ENCODE assay signal across 24 cellular contexts in the genomic region with DNA sequence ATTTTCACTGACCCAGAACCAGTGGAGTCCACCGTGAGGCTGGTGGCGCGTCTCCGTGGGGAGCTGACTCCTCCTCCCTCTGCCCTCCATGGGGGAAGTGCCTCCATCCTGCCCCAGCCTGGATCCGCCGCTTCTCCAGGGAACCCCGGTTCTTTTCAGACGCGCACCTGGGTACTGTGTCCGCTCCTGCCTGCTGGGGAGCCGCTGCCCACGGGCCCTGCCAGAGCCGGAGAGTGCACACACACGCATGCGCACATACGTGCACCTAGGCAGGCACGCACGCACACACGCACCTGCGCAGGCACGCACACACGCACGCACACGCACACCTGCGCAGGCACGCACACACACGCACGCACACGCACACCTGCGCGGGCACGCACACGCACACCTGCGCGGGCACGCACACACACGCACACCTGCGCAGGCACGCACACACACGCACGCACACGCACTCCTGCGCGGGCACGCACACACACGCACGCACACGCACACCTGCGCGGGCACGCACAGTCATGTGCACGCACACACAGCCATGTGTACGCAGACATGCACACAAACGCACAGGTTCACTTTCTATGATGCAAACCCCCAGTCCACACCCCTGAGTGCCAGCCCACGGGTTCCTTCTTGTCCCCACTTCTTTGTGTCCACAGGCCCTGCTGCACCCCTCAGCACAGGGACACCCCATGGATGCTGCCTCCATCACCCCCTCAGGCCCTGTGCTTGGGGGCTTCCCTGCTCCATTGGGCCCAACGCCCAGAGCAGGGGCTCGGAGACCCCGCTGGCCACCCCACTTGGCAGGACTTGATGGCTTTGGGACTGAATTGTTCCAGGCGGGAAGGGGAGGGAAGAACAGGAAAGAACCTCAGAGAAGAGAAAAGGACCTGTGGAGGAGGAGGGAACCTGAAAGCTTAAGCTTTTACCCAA. TPM values are rescaled to one million over a fixed set of nuclear protein-coding genes. Genes with fewer than 3 reads are reported as not detected.
DNase-seq lines count a peak whose midpoint lies in the region; ATAC-seq and TF ChIP-seq lines count a peak whose summit lies in the region.
"Had no signal": no experiment of that assay in that cellular context is flagged by ENCODE, and none has a peak within 500 bp of the region (broad histone marks: within the 10 kb centered on the region; RNA-seq: fewer than 3 reads in every experiment).

No MANE protein-coding gene starts in this region.

- H3K27me3 ChIP-seq in trophoblast cell (ENCODE audit: insufficient read depth, low read length): no peaks in the 10 kb centered on the region
- H3K27me3 ChIP-seq: BLaER1, Peyer's patch, upper lobe of left lung had no signal

- H3K9ac ChIP-seq in trophoblast cell (ENCODE audit: low read length): no peak overlapping the region
- H3K9ac ChIP-seq: BLaER1 had no signal

- H3K4me3 ChIP-seq in HEK293 (ENCODE audit: low read depth, low read length): no peak overlapping the region
- peak overlapping the region; percentile 51 for H3K4me3 ChIP-seq in trophoblast cell (ENCODE audit: low read depth, low read length)
- H3K4me3 ChIP-seq: BLaER1, Peyer's patch, upper lobe of left lung had no signal

- H3K27me3 Mint-ChIP-seq in WTC11 (ENCODE audit: low read depth): no peaks in the 10 kb centered on the region
- H3K27me3 Mint-ChIP-seq: activated B cell treated with CpG ODN at 0.5 μM for 24 hours; activated naive CD8-positive, alpha-beta T cell treated with anti-CD3 and anti-CD28 coated beads, Interleukin-2, amount 10 ng/mL, durations not matched to agents 7 days and 5 days had no signal

- no peaks in the 10 kb centered on the region for H3K36me3 Mint-ChIP-seq in WTC11
- H3K36me3 Mint-ChIP-seq: activated naive CD8-positive, alpha-beta T cell treated with anti-CD3 and anti-CD28 coated beads, Interleukin-2, amount 10 ng/mL, durations not matched to agents 7 days and 5 days; stimulated activated effector memory CD8-positive, alpha-beta T cell treated with anti-CD3 and anti-CD28 coated beads, Interleukin-12 subunit alpha, Interleukin-12 subunit beta, amount 100 ng/mL, for 72 hours had no signal

- H3K4me3 Mint-ChIP-seq in WTC11: no peak overlapping the region
- H3K4me3 Mint-ChIP-seq: activated B cell treated with CpG ODN at 0.5 μM for 24 hours; activated naive CD8-positive, alpha-beta T cell treated with anti-CD3 and anti-CD28 coated beads, Interleukin-2, amount 10 ng/mL, durations not matched to agents 7 days and 5 days; neural crest cell; stimulated activated effector memory CD8-positive, alpha-beta T cell treated with anti-CD3 and anti-CD28 coated beads, Interleukin-12 subunit alpha, Interleukin-12 subunit beta, amount 100 ng/mL, for 72 hours had no signal

- H4K8ac ChIP-seq in trophoblast cell (ENCODE audit: low read depth, low read length): no peak overlapping the region

- H3K4ac ChIP-seq in trophoblast cell (ENCODE audit: low read depth, low read length): no peak overlapping the region

- H3K79me2 ChIP-seq in trophoblast cell (ENCODE audit: control insufficient read depth, insufficient read depth, low read length, poor library complexity): no peaks in the 10 kb centered on the region

- POLR2A ChIA-PET in HEK293 (lab: Yijun Ruan, JAX): no interaction called here
- POLR2A ChIA-PET in WTC11 (lab: Charles Lee): no interaction called here

- H3K79me1 ChIP-seq in trophoblast cell (ENCODE audit: low read length): no peaks in the 10 kb centered on the region

- H3K9me3 ChIP-seq in HEK293 (ENCODE audit: control insufficient read depth, insufficient read depth, low read depth, low read length) (no peaks in the 10 kb centered on the region), trophoblast cell (ENCODE audit: insufficient read depth, low read depth, low read length) (peaks cover 5% of the 10 kb centered on the region)
- H3K9me3 ChIP-seq: BLaER1, Peyer's patch, upper lobe of left lung had no signal

- no peak overlapping the region for H2BK5ac ChIP-seq in trophoblast cell (ENCODE audit: low read depth, low read length, poor library complexity)

- no peak overlapping the region for H3K18ac ChIP-seq in trophoblast cell (ENCODE audit: low read length)

- H4K12ac ChIP-seq in trophoblast cell (ENCODE audit: low read depth, low read length): no peak overlapping the region

- no peaks in the 10 kb centered on the region for H3K36me3 ChIP-seq in HEK293 (ENCODE audit: control insufficient read depth in 2 of 2, insufficient read depth in 1 of 2, low read length in 2 of 2)
- H3K36me3 ChIP-seq in trophoblast cell (ENCODE audit: control insufficient read depth in 1 of 2, insufficient read depth in 2 of 2, low read length in 2 of 2): no peaks in the 10 kb centered on the region
- H3K36me3 ChIP-seq: BLaER1, Peyer's patch, upper lobe of left lung had no signal

- H3K4me2 ChIP-seq in trophoblast cell (ENCODE audit: low read length): no peak overlapping the region
- H3K4me2 ChIP-seq: BLaER1 had no signal

- no peak overlapping the region; the same call in 1 of the 2 replicates for H3K27ac Mint-ChIP-seq in WTC11
- H3K27ac Mint-ChIP-seq: activated B cell treated with CpG ODN at 0.5 μM for 24 hours; activated naive CD8-positive, alpha-beta T cell treated with anti-CD3 and anti-CD28 coated beads, Interleukin-2, amount 10 ng/mL, durations not matched to agents 7 days and 5 days; progenitor cell of endocrine pancreas; stimulated activated effector memory CD8-positive, alpha-beta T cell treated with anti-CD3 and anti-CD28 coated beads, Interleukin-12 subunit alpha, Interleukin-12 subunit beta, amount 100 ng/mL, for 72 hours had no signal

- CTCF ChIA-PET in HEK293 (lab: Yijun Ruan, JAX): no interaction called here
- CTCF ChIA-PET in WTC11 (lab: Charles Lee): interaction anchor here (1.1 to 1.3 kb wide), 2 partner anchors 33 to 153 kb away, joined by 6 to 8 read pairs; a partner anchor contains a TSS

- H3K4me1 ChIP-seq in HEK293 (ENCODE audit: control insufficient read depth, insufficient read depth, low read length) (no peaks in the 10 kb centered on the region), trophoblast cell (ENCODE audit: control insufficient read depth in 1 of 2, insufficient read depth in 2 of 2, low read length in 2 of 2) (no peaks in the 10 kb centered on the region)
- H3K4me1 ChIP-seq: Peyer's patch, upper lobe of left lung had no signal

- H2BK12ac ChIP-seq in trophoblast cell (ENCODE audit: low read length): no peak overlapping the region

- WGBS in trophoblast cell (ENCODE audit: extremely low coverage, insufficient coverage, insufficient read length): no CpG with 5 or more reads among the region's 59 CpGs

- DNase-seq in WTC11 (ENCODE audit: low spot score) (no peak), left ventricle myocardium superior (peak; percentile 26), trophoblast cell (peak in 1 of 2 donors; percentile 4), SHP77 (lab: John Stamatoyannopoulos, UW) (no peak)
- DNase-seq: activated B cell treated with CpG ODN at 0.5 μM for 24 hours; activated gamma-delta T cell treated with Interleukin-2 at 50 U/mL for 16 hours; activated naive CD8-positive, alpha-beta T cell treated with anti-CD3 and anti-CD28 coated beads, Interleukin-2, amount 10 ng/mL, durations not matched to agents 7 days and 5 days; activated T-cell treated with anti-CD3 and anti-CD28 coated beads, Interleukin-2, amount 50 U/mL, for 48 hours; central memory CD4-positive, alpha-beta T cell; IMR-90; islet precursor cell; NCI-H1417 treated with DMSO at 0.1 percent for 48 hours; NCI-H2029 treated with DMSO at 0.1 percent for 48 hours; NCI-H526 treated with DMSO at 0.1 percent for 48 hours; Peyer's patch had no signal

- no peak overlapping the region for H2BK120ac ChIP-seq in trophoblast cell (ENCODE audit: insufficient read depth, low read length, poor library complexity)

- TF ChIP-seq CTCF in HEK293 (tag by site-specific recombination; IDR thresholded peaks at IDR 0.05) (no peak), WTC11 (IDR thresholded peaks at IDR 0.05) (no peak)

- intact Hi-C loops in left ventricle myocardium superior (cut with micrococcal nuclease): no loop called here

- H3K27ac ChIP-seq in HEK293 (ENCODE audit: extremely low read depth, low read depth, low read length) (no peak overlapping the region), trophoblast cell (ENCODE audit: low read depth, low read length) (no peak overlapping the region)
- H3K27ac ChIP-seq: BLaER1, Peyer's patch, upper lobe of left lung had no signal

- ATAC-seq in WTC11 (no peak), left ventricle myocardium superior (no peak), GM21723 (IDR thresholded peaks at IDR 0.05; ENCODE audit: unreplicated experiment) (no peak), HG02642 (IDR thresholded peaks at IDR 0.05; ENCODE audit: poor library complexity, unreplicated experiment) (no peak), GM19455 (IDR thresholded peaks at IDR 0.05; ENCODE audit: unreplicated experiment) (no peak)
- ATAC-seq: stimulated activated effector memory CD8-positive, alpha-beta T cell treated with anti-CD3 and anti-CD28 coated beads, Interleukin-12 subunit alpha, Interleukin-12 subunit beta, amount 100 ng/mL, for 72 hours had no signal

- H2AFZ ChIP-seq in trophoblast cell (ENCODE audit: insufficient read depth, low read length, poor library complexity): no peak overlapping the region

- no peak overlapping the region for H4K91ac ChIP-seq in trophoblast cell (ENCODE audit: low read depth, low read length)

- H3K9me3 Mint-ChIP-seq in WTC11: no peaks in the 10 kb centered on the region
- H3K9me3 Mint-ChIP-seq: activated B cell treated with CpG ODN at 0.5 μM for 24 hours; activated naive CD8-positive, alpha-beta T cell treated with anti-CD3 and anti-CD28 coated beads, Interleukin-2, amount 10 ng/mL, durations not matched to agents 7 days and 5 days; neural crest cell; stimulated activated effector memory CD8-positive, alpha-beta T cell treated with anti-CD3 and anti-CD28 coated beads, Interleukin-12 subunit alpha, Interleukin-12 subunit beta, amount 100 ng/mL, for 72 hours had no signal

- H3K23ac ChIP-seq in trophoblast cell (ENCODE audit: low read length): no peak overlapping the region

- no peak overlapping the region for H3K14ac ChIP-seq in trophoblast cell (ENCODE audit: low read length)

- H3K4me1 Mint-ChIP-seq in WTC11: no peaks in the 10 kb centered on the region
- H3K4me1 Mint-ChIP-seq: activated B cell treated with CpG ODN at 0.5 μM for 24 hours; activated naive CD8-positive, alpha-beta T cell treated with anti-CD3 and anti-CD28 coated beads, Interleukin-2, amount 10 ng/mL, durations not matched to agents 7 days and 5 days; stimulated activated effector memory CD8-positive, alpha-beta T cell treated with anti-CD3 and anti-CD28 coated beads, Interleukin-12 subunit alpha, Interleukin-12 subunit beta, amount 100 ng/mL, for 72 hours had no signal

- H2AK5ac ChIP-seq in trophoblast cell (ENCODE audit: low read length): no peak overlapping the region

TF ChIP-seq in HEK293, 187 proteins besides CTCF, POLR2A, EP300 and RAD21 (continues in another document):
- no peak for TF ChIP-seq ZNF416 (tag by site-specific recombination; IDR thresholded peaks at IDR 0.05)

TF ChIP-seq in WTC11, 78 proteins besides CTCF, POLR2A, EP300 and RAD21 (continues in another document):
- no peak for TF ChIP-seq ZNF671 (CRISPR knock-in tag; IDR thresholded peaks at IDR 0.05)

RNA-seq across cellular contexts. Expression of a gene that starts 42.7 kb away (rescaled TPM):
- 14.5 to 19.7 TPM (median 18.5 TPM) in 3 replicates for total RNA-seq in WTC11 (2021)
- total RNA-seq in left ventricle myocardium superior: 5.3 TPM
- polyA plus RNA-seq in trophoblast cell (2013): 3.2 and 3.5 TPM in 2 replicates

RNA-seq across cellular contexts. Expression of a gene that starts 43.0 kb away (rescaled TPM):
- total RNA-seq in WTC11 (2021) (72.1 to 80.4 TPM (median 79.8 TPM) in 3 replicates), left ventricle myocardium superior (98.1 TPM)
- 186 and 190 TPM in 2 replicates for polyA plus RNA-seq in trophoblast cell (2013)
